ENCODE assay signal across 12 cellular contexts in the genomic region with DNA sequence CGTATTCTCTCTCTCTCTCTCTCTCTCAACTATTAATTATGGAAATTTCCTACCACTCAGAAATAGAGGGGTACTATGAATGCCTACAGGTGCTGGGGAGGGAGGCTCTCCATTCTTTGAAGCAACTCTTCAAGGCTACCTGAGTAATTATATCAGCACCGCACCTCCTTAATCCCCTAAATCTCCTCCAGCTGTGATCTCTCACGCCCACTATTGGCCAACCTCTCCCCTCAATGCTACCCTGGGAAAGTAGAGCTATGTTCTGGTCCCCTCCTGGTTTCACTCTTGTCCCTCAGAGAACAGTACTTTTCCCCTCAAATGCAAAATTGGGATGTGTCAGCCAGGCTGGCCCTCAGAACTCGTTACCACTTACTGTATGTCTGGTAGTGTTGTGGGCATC. TPM values are rescaled to one million over a fixed set of nuclear protein-coding genes. Genes with fewer than 3 reads are reported as not detected.
DNase-seq lines count a peak whose midpoint lies in the region; ATAC-seq and TF ChIP-seq lines count a peak whose summit lies in the region.
"Had no signal": no experiment of that assay in that cellular context is flagged by ENCODE, and none has a peak within 500 bp of the region (broad histone marks: within the 10 kb centered on the region; RNA-seq: fewer than 3 reads in every experiment).

No MANE protein-coding gene starts in this region.

- H3K9me3 Mint-ChIP-seq in activated CD8-positive, alpha-beta T cell treated with anti-CD3 and anti-CD28 coated beads for 36 hours: no peaks in the 10 kb centered on the region
- no peaks in the 10 kb centered on the region for H3K9me3 Mint-ChIP-seq in activated CD8-positive, alpha-beta T cell treated with anti-CD3 and anti-CD28 coated beads, Interleukin-2, amount 10 ng/mL, durations not matched to agents 7 days and 5 days (ENCODE audit: insufficient read depth)
- H3K9me3 Mint-ChIP-seq in effector memory CD8-positive, alpha-beta T cell: no peaks in the 10 kb centered on the region
- no peaks in the 10 kb centered on the region for H3K9me3 Mint-ChIP-seq in nephron progenitor cell

- POLR2A ChIA-PET in activated CD8-positive, alpha-beta T cell treated with anti-CD3 and anti-CD28 coated beads for 36 hours (lab: Charles Lee): no interaction called here
- POLR2A ChIA-PET in activated CD8-positive, alpha-beta T cell treated with anti-CD3 and anti-CD28 coated beads, Interleukin-2, amount 10 ng/mL, durations not matched to agents 7 days and 5 days (lab: Charles Lee): interaction anchor here (0.9 kb wide), 1 partner anchor 14 kb away, joined by 4 read pairs; no protein-coding TSS in a partner anchor

- H3K27me3 Mint-ChIP-seq in activated CD8-positive, alpha-beta T cell treated with anti-CD3 and anti-CD28 coated beads for 36 hours: peaks cover 29% of the 10 kb centered on the region
- H3K27me3 Mint-ChIP-seq in activated CD8-positive, alpha-beta T cell treated with anti-CD3 and anti-CD28 coated beads, Interleukin-2, amount 10 ng/mL, durations not matched to agents 7 days and 5 days (ENCODE audit: low read depth): peaks cover 25% of the 10 kb centered on the region
- H3K27me3 Mint-ChIP-seq in effector memory CD8-positive, alpha-beta T cell: peaks cover 26 to 28% of the 10 kb centered on the region in 2 donors
- peaks cover 75% of the 10 kb centered on the region for H3K27me3 Mint-ChIP-seq in nephron progenitor cell (ENCODE audit: low read depth, poor library complexity)

- intact Hi-C loops in activated CD8-positive, alpha-beta T cell treated with anti-CD3 and anti-CD28 coated beads for 36 hours (cut with micrococcal nuclease): no loop called here
- intact Hi-C loops in left colon (cut with DNase I, micrococcal nuclease): no loop called here

- H3K36me3 Mint-ChIP-seq in activated CD8-positive, alpha-beta T cell treated with anti-CD3 and anti-CD28 coated beads for 36 hours (ENCODE audit: low read depth): no peaks in the 10 kb centered on the region
- H3K36me3 Mint-ChIP-seq in activated CD8-positive, alpha-beta T cell treated with anti-CD3 and anti-CD28 coated beads, Interleukin-2, amount 10 ng/mL, durations not matched to agents 7 days and 5 days (ENCODE audit: low read depth): no peaks in the 10 kb centered on the region
- peaks cover 5% of the 10 kb centered on the region for H3K36me3 Mint-ChIP-seq in effector memory CD8-positive, alpha-beta T cell (ENCODE audit: insufficient read depth)
- H3K36me3 Mint-ChIP-seq in nephron progenitor cell (ENCODE audit: low read depth): no peaks in the 10 kb centered on the region

- no peak for DNase-seq in activated CD8-positive, alpha-beta T cell treated with anti-CD3 and anti-CD28 coated beads for 36 hours
- no peak for DNase-seq in activated CD8-positive, alpha-beta T cell treated with anti-CD3 and anti-CD28 coated beads, Interleukin-2, amount 10 ng/mL, durations not matched to agents 7 days and 5 days
- DNase-seq in LoVo (ENCODE audit: low spot score) (peak; percentile 3), nephron progenitor cell (no peak), left colon (no peak), hypothalamus (lab: John Stamatoyannopoulos, UW) (no peak)
- DNase-seq in effector memory CD8-positive, alpha-beta T cell: no peak
- DNase-seq: cerebellar nuclear complex, NCI-H1930, OCI-M1, T1000 had no signal

- no peak overlapping the region for H3K27ac Mint-ChIP-seq in activated CD8-positive, alpha-beta T cell treated with anti-CD3 and anti-CD28 coated beads for 36 hours
- no peak overlapping the region for H3K27ac Mint-ChIP-seq in activated CD8-positive, alpha-beta T cell treated with anti-CD3 and anti-CD28 coated beads, Interleukin-2, amount 10 ng/mL, durations not matched to agents 7 days and 5 days
- H3K27ac Mint-ChIP-seq in effector memory CD8-positive, alpha-beta T cell: no peak overlapping the region
- H3K27ac Mint-ChIP-seq in nephron progenitor cell: no peak overlapping the region

- H3K4me1 Mint-ChIP-seq in activated CD8-positive, alpha-beta T cell treated with anti-CD3 and anti-CD28 coated beads for 36 hours (ENCODE audit: low read depth): peaks cover 7% of the 10 kb centered on the region
- peaks cover 9% of the 10 kb centered on the region for H3K4me1 Mint-ChIP-seq in activated CD8-positive, alpha-beta T cell treated with anti-CD3 and anti-CD28 coated beads, Interleukin-2, amount 10 ng/mL, durations not matched to agents 7 days and 5 days (ENCODE audit: low read depth)
- H3K4me1 Mint-ChIP-seq in effector memory CD8-positive, alpha-beta T cell (ENCODE audit: low read depth in 2 of 2): peaks cover 7 to 11% of the 10 kb centered on the region in 2 donors
- H3K4me1 Mint-ChIP-seq in nephron progenitor cell: peaks cover 16% of the 10 kb centered on the region

- H3K4me3 Mint-ChIP-seq in activated CD8-positive, alpha-beta T cell treated with anti-CD3 and anti-CD28 coated beads for 36 hours: peak overlapping the region; percentile 1
- H3K4me3 Mint-ChIP-seq in activated CD8-positive, alpha-beta T cell treated with anti-CD3 and anti-CD28 coated beads, Interleukin-2, amount 10 ng/mL, durations not matched to agents 7 days and 5 days: no peak overlapping the region
- H3K4me3 Mint-ChIP-seq in effector memory CD8-positive, alpha-beta T cell: peak overlapping the region; percentile 84
- peak overlapping the region; percentile 85 for H3K4me3 Mint-ChIP-seq in nephron progenitor cell

- CTCF ChIA-PET in activated CD8-positive, alpha-beta T cell treated with anti-CD3 and anti-CD28 coated beads for 36 hours (lab: Charles Lee): interaction anchor here (1.1 kb wide), 1 partner anchor 93 kb away, joined by 4 read pairs; no protein-coding TSS in a partner anchor
- CTCF ChIA-PET in activated CD8-positive, alpha-beta T cell treated with anti-CD3 and anti-CD28 coated beads, Interleukin-2, amount 10 ng/mL, durations not matched to agents 7 days and 5 days (lab: Charles Lee): interaction anchor here (1.1 to 1.3 kb wide), 2 partner anchors 96 to 171 kb away, joined by 3 read pairs; no protein-coding TSS in a partner anchor

- no peak for ATAC-seq in activated CD8-positive, alpha-beta T cell treated with anti-CD3 and anti-CD28 coated beads for 36 hours
- ATAC-seq in activated CD8-positive, alpha-beta T cell treated with anti-CD3 and anti-CD28 coated beads, Interleukin-2, amount 10 ng/mL, durations not matched to agents 7 days and 5 days: no peak
- ATAC-seq in effector memory CD8-positive, alpha-beta T cell (replicated peaks): no peak
- ATAC-seq in left colon (no peak), GM21515 (IDR thresholded peaks at IDR 0.05; ENCODE audit: unreplicated experiment) (no peak)

- no peak for TF ChIP-seq CTCF in activated CD8-positive, alpha-beta T cell treated with anti-CD3 and anti-CD28 coated beads for 36 hours (IDR thresholded peaks at IDR 0.05)
- no peak for TF ChIP-seq CTCF in nephron progenitor cell (IDR thresholded peaks at IDR 0.05)

RNA-seq across cellular contexts. Expression of gene MOCOS, which starts 1.6 kb away (rescaled TPM):
- total RNA-seq in activated CD8-positive, alpha-beta T cell treated with anti-CD3 and anti-CD28 coated beads for 36 hours: under 1 TPM; 0.13 to 0.18 TPM
- under 1 TPM; 0.21 to 0.47 TPM for total RNA-seq in activated CD8-positive, alpha-beta T cell treated with anti-CD3 and anti-CD28 coated beads, Interleukin-2, amount 10 ng/mL, durations not matched to agents 7 days and 5 days
- 1 to 10 TPM; 5.6 to 5.7 TPM for total RNA-seq in left colon

RNA-seq across cellular contexts. Expression of gene ELP2, which starts 59.2 kb away (rescaled TPM):
- 100 to 1,000 TPM in 1 of 2 experiments, 10 to 100 TPM in 1; 98.8 to 105 TPM for total RNA-seq in activated CD8-positive, alpha-beta T cell treated with anti-CD3 and anti-CD28 coated beads for 36 hours
- 10 to 100 TPM; 57.6 to 60.1 TPM for total RNA-seq in activated CD8-positive, alpha-beta T cell treated with anti-CD3 and anti-CD28 coated beads, Interleukin-2, amount 10 ng/mL, durations not matched to agents 7 days and 5 days
- total RNA-seq in left colon: 10 to 100 TPM; 36.3 to 39.9 TPM

RNA-seq across cellular contexts. Expression of gene SLC39A6, which starts 59.8 kb away (rescaled TPM):
- 10 to 100 TPM; 20.6 to 20.8 TPM for total RNA-seq in activated CD8-positive, alpha-beta T cell treated with anti-CD3 and anti-CD28 coated beads for 36 hours
- total RNA-seq in activated CD8-positive, alpha-beta T cell treated with anti-CD3 and anti-CD28 coated beads, Interleukin-2, amount 10 ng/mL, durations not matched to agents 7 days and 5 days: 10 to 100 TPM; 19.4 to 19.7 TPM
- 10 to 100 TPM; 11.0 to 11.4 TPM for total RNA-seq in left colon

Comparison
In these comparisons a context has a peak if more than half of its experiments do, and no peak if none do; other contexts are left out.
1. RNA of gene MOCOS, which starts 1.6 kb away (total RNA-seq): 5.6 to 5.7 TPM in left colon; 0.21 to 0.47 TPM in activated CD8-positive, alpha-beta T cell treated with anti-CD3 and anti-CD28 coated beads, Interleukin-2, amount 10 ng/mL, durations not matched to agents 7 days and 5 days and 0.13 to 0.18 TPM in activated CD8-positive, alpha-beta T cell treated with anti-CD3 and anti-CD28 coated beads for 36 hours; every median in the first group is over 4 times any median in the second.